ENCODE assay signal across 17 cellular contexts in the genomic region with DNA sequence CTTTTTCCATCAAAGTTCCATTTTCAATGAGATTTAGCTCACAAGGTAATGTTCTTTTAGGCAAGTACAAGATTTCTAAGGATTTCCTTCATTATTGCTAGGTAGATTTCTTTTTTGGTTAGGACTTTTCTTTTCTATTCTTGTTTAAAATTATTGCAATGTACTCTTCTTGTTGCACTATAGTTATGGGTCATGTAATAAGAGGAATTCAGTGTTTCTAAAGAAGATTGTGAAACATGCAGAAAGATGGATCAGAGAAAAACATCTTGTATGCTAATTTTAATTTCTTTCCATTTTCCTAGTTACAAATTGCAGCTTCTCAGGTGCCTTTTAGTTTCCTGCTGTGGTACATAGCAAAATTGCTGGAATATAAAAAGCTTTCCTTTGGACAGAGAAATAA. TPM values are rescaled to one million over a fixed set of nuclear protein-coding genes. Genes with fewer than 3 reads are reported as not detected.
DNase-seq lines count a peak whose midpoint lies in the region; TF ChIP-seq lines count a peak whose summit lies in the region.
"Had no signal": no experiment of that assay in that cellular context is flagged by ENCODE, and none has a peak within 500 bp of the region (broad histone marks: within the 10 kb centered on the region; RNA-seq: fewer than 3 reads in every experiment).

No MANE protein-coding gene starts in this region.

- H3K27me3 ChIP-seq in HL-60 (ENCODE audit: insufficient read depth, poor library complexity, severe bottlenecking) (no peaks in the 10 kb centered on the region), neutrophil (no peaks in the 10 kb centered on the region)
- H3K27me3 ChIP-seq: BLaER1, Peyer's patch had no signal

- H3K9me3 ChIP-seq in neutrophil = no peaks in the 10 kb centered on the region
- H3K9me3 ChIP-seq: BLaER1, Peyer's patch had no signal

- no peaks in the 10 kb centered on the region for H3K36me3 ChIP-seq in neutrophil
- H3K36me3 ChIP-seq: BLaER1, Peyer's patch had no signal

- H3K4me3 ChIP-seq in AG10803 (ENCODE audit: low read length) (no peak overlapping the region), HL-60 (replicated peaks; ENCODE audit: insufficient read depth, low read length) (no peak overlapping the region), neutrophil (ENCODE audit: low read depth in 1 of 2, low read length in 1 of 2) (peak overlapping the region in 1 of 2 experiments; percentile 26)
- H3K4me3 ChIP-seq: BLaER1, Peyer's patch had no signal

- no peak for TF ChIP-seq CTCF in AG10803 (conservative IDR thresholded peaks at IDR 0.05; ENCODE audit: low read length)
- TF ChIP-seq CTCF in HL-60 (IDR thresholded peaks at IDR 0.05; ENCODE audit: insufficient read depth, low read length) = no peak
- TF ChIP-seq CTCF in neutrophil (IDR thresholded peaks at IDR 0.05) = no peak

- DNase-seq in AG10803 (ENCODE audit: low read depth) = peak; percentile 25
- DNase-seq in HL-60 (ENCODE audit: low read depth in 1 of 2, low spot score in 1 of 2) = no peak
- peak; percentile 50 for DNase-seq in amniotic epithelial cell (ENCODE audit: low read depth)
- DNase-seq in mesenteric fat pad (ENCODE audit: low spot score) = no peak
- DNase-seq in Ammon's horn (ENCODE audit: low spot score) = no peak
- DNase-seq in head of caudate nucleus = no peak
- DNase-seq: DMS153, HFFc6, MM.1S, NCI-H1930, NCI-H2171, NCI-H446 treated with DMSO at 0.1 percent for 48 hours, NCI-H748 treated with DMSO at 0.1 percent for 48 hours, Peyer's patch, Right ventricle myocardium superior had no signal

- H3K27ac ChIP-seq in HL-60 (replicated peaks) (peak overlapping the region; percentile 30), neutrophil (peak overlapping the region; percentile 80)
- H3K27ac ChIP-seq: BLaER1, Peyer's patch had no signal

- H3K4me1 ChIP-seq in neutrophil (ENCODE audit: control insufficient read depth in 1 of 2, insufficient read depth in 1 of 2, low read depth in 1 of 2, low read length in 1 of 2) = peaks cover 40 to 49% of the 10 kb centered on the region in 2 experiments

- intact Hi-C loops in head of caudate nucleus (cut with DNase I) = no loop called here

RNA-seq across cellular contexts. Expression of a gene that starts 56.1 kb away (rescaled TPM):
- 97.2 TPM for total RNA-seq in mesenteric fat pad

Comparison
In these comparisons a context has a peak if more than half of its experiments do, and no peak if none do; other contexts are left out.
1. DNase-seq: peak in AG10803 (single experiment) and amniotic epithelial cell (single experiment); none in HL-60 (0 of 2), mesenteric fat pad (single experiment), Ammon's horn (single experiment) and head of caudate nucleus (0 of 42).